9 cellular contexts compared by ENCODE assay signal in the genomic region with DNA sequence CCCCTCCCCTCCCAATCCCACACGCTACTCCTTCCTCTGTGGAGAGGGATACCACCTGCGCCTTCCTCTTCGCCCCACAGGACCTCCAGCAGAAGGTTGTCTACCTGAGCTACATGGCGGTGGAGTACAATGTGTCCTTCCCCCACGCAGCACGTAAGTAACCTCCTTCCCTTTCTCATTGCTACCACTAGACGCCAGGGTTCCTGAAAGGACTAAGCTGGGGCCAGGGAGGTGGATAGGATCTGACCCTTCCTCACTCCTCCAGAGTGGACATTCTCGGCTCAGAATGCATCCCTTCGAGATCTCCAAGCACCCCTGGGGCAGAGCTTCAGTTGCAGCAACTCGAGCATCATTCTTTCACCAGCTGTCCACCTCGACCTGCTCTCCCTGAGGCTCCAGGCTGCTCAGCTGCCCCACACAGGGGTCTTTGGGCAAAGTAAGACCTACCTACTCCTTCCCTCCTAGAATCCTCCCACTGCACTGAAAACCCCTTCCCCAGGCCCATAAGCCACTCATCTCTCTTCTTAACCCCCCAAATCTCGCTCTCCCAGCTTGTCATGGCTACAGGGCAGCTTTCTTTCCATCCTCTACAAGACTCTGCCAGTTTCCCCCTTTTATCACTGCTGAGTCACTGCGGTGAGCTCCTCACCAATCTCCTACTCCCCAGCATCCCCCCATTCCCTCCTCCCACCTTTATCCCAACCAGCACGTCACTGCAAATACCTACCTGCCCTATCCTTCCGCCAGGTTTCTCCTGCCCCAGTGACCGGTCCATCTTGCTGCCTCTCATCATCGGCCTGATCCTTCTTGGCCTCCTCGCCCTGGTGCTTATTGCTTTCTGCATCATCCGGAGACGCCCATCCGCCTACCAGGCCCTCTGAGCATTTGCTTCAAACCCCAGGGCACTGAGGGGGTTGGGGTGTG. TPM values are rescaled to one million over a fixed set of nuclear protein-coding genes. Genes with fewer than 3 reads are reported as not detected.
DNase-seq lines count a peak whose midpoint lies in the region; ATAC-seq and TF ChIP-seq lines count a peak whose summit lies in the region.
"Had no signal": no experiment of that assay in that cellular context is flagged by ENCODE, and none has a peak within 500 bp of the region (broad histone marks: within the 10 kb centered on the region; RNA-seq: fewer than 3 reads in every experiment).

No MANE protein-coding gene starts in this region.

- ATAC-seq in GM19035 (IDR thresholded peaks at IDR 0.05; ENCODE audit: unreplicated experiment) = no peak

- TF ChIP-seq POLR2A in prostate gland (IDR thresholded peaks at IDR 0.05) = no peak

- peaks cover 42% of the 10 kb centered on the region for H3K36me3 ChIP-seq in endodermal cell (ENCODE audit: control insufficient read depth, insufficient read depth, low read length)
- H3K36me3 ChIP-seq in prostate gland = peaks cover 18 to 26% of the 10 kb centered on the region in 2 donors

- H3K4me3 ChIP-seq in GM12865 (ENCODE audit: low read depth, low read length) (no peak overlapping the region), endodermal cell (ENCODE audit: low read length) (no peak overlapping the region), prostate gland (no peak overlapping the region)

- intact Hi-C loops in prostate gland (cut with DNase I) = no loop called here

- H3K27ac ChIP-seq in RWPE1 = peak overlapping the region; percentile 100
- H3K27ac ChIP-seq in endodermal cell (ENCODE audit: low read depth, low read length) = peak overlapping the region; percentile 38
- H3K27ac ChIP-seq in prostate gland = peak overlapping the region; percentile 94 to 96

- peaks cover 43% of the 10 kb centered on the region for H3K36me3 Mint-ChIP-seq in endodermal cell (ENCODE audit: low read depth)

- H3K27me3 ChIP-seq in endodermal cell (ENCODE audit: control insufficient read depth, insufficient read depth, low read length, poor library complexity, severe bottlenecking) = no peaks in the 10 kb centered on the region
- H3K27me3 ChIP-seq in prostate gland (replicated peaks; ENCODE audit: insufficient read depth) = no peaks in the 10 kb centered on the region

- CTCF ChIA-PET in RWPE1 (lab: Yijun Ruan, JAX) = interaction anchor here (3.0 kb wide), 1 partner anchor 8 kb away, joined by 21 read pairs; a partner anchor contains a TSS

- no peak for TF ChIP-seq CTCF in GM12865 (IDR thresholded peaks at IDR 0.05; ENCODE audit: insufficient read depth, low read depth, low read length, missing control alignments)
- no peak for TF ChIP-seq CTCF in RWPE1 (conservative IDR thresholded peaks at IDR 0.05; ENCODE audit: low read depth)
- no peak for TF ChIP-seq CTCF in endodermal cell (conservative IDR thresholded peaks at IDR 0.05)
- no peak for TF ChIP-seq CTCF in prostate gland (IDR thresholded peaks at IDR 0.05)

- DNase-seq in GM12865 (ENCODE audit: low read depth) (peak; percentile 11), RWPE1 (ENCODE audit: low spot score) (no peak), endodermal cell (peak; percentile 66), prostate gland (ENCODE audit: low spot score) (no peak), G401 (ENCODE audit: low spot score) (no peak), DMS 273 treated with DMSO at 0.1 percent for 48 hours (lab: John Stamatoyannopoulos, UW) (no peak), HPDE6-E6E7 (ENCODE audit: extremely low spot score) (no peak)
- DNase-seq: amniotic stem cell had no signal

- H3K27me3 Mint-ChIP-seq in endodermal cell (ENCODE audit: insufficient read depth) = no peaks in the 10 kb centered on the region

- H3K4me1 ChIP-seq in endodermal cell (ENCODE audit: control insufficient read depth, insufficient read depth, low read length) (peaks cover 3% of the 10 kb centered on the region), prostate gland (replicated peaks) (peaks cover 14% of the 10 kb centered on the region)

- H3K9me3 Mint-ChIP-seq in endodermal cell = no peaks in the 10 kb centered on the region

- POLR2A ChIA-PET in RWPE1 (lab: Yijun Ruan, JAX; ENCODE audit: low non-redundant PET) = interaction anchor here (2.0 kb wide), 1 partner anchor 9 kb away, joined by 18 read pairs; a partner anchor contains a TSS

- peak overlapping the region; percentile 65 for H3K27ac Mint-ChIP-seq in endodermal cell

- H3K9me3 ChIP-seq in endodermal cell (ENCODE audit: control insufficient read depth, low read length) = no peaks in the 10 kb centered on the region
- H3K9me3 ChIP-seq in prostate gland = no peaks in the 10 kb centered on the region

- peaks cover 19% of the 10 kb centered on the region for H3K4me1 Mint-ChIP-seq in endodermal cell

- H3K9ac ChIP-seq in endodermal cell (ENCODE audit: extremely low read depth, low read length, poor library complexity, severe bottlenecking) = no peak overlapping the region

- H3K4me3 Mint-ChIP-seq in endodermal cell = no peak overlapping the region

- 88 to 92% methylated on average over 9 to 21 of the region's 21 CpGs for WGBS in endodermal cell (ENCODE audit: insufficient coverage in 1 of 2, insufficient read length in 1 of 2), 2 experiments
- 78% methylated on average over 21 of the region's 21 CpGs for WGBS in prostate gland

- in situ Hi-C loops in G401 (cut with HindIII; ENCODE audit: low sequenced_read_pairs) = no loop called here

RNA-seq across cellular contexts. Expression of a gene that starts 1.5 kb away (rescaled TPM):
- total RNA-seq in endodermal cell (under 1 TPM in 1 of 2 donors, not detected in 1; 0.44 TPM), prostate gland (10 to 100 TPM; 12.3 to 17.3 TPM)
- polyA plus RNA-seq in endodermal cell (2013, experiment 1 of 2) = not detected
- polyA plus RNA-seq in endodermal cell (2013, experiment 2 of 2) = 0.25 TPM
- total RNA-seq in G401 (2014; rRNA removed; shearing (Covaris generic)) = 119 and 129 TPM in 2 replicates

RNA-seq across cellular contexts. Expression of a gene that starts 2.8 kb away (rescaled TPM):
- total RNA-seq in endodermal cell (10 to 100 TPM; 47.4 to 56.6 TPM), prostate gland (100 to 1,000 TPM; 101 to 239 TPM)
- polyA plus RNA-seq in endodermal cell (2013, experiment 1 of 2) = 57.7 TPM
- polyA plus RNA-seq in endodermal cell (2013, experiment 2 of 2) = 50.7 TPM
- total RNA-seq in G401 (2014; rRNA removed; shearing (Covaris generic)) = 151 and 157 TPM in 2 replicates

RNA-seq across cellular contexts. Expression of a gene that starts 9.0 kb away (rescaled TPM):
- 1 to 10 TPM; 6.4 to 7.3 TPM for total RNA-seq in endodermal cell
- 1.1 TPM for polyA plus RNA-seq in endodermal cell (2013, experiment 1 of 2)
- 1.0 TPM for polyA plus RNA-seq in endodermal cell (2013, experiment 2 of 2)
- 10 to 100 TPM in 1 of 2 donors, 1 to 10 TPM in 1; 6.3 to 15.0 TPM for total RNA-seq in prostate gland
- 6.8 and 12.1 TPM in 2 replicates for total RNA-seq in G401 (2014; rRNA removed; shearing (Covaris generic))

RNA-seq across cellular contexts. Expression of a gene that starts 19.2 kb away (rescaled TPM):
- total RNA-seq in endodermal cell = 10 to 100 TPM; 71.5 to 82.3 TPM
- polyA plus RNA-seq in endodermal cell (2013, experiment 1 of 2) = 81.6 TPM
- polyA plus RNA-seq in endodermal cell (2013, experiment 2 of 2) = 69.2 TPM
- 10 to 100 TPM; 39.6 to 65.7 TPM for total RNA-seq in prostate gland
- total RNA-seq in G401 (2014; rRNA removed; shearing (Covaris generic)) = 157 and 182 TPM in 2 replicates

RNA-seq across cellular contexts. Expression of a gene that starts 22.3 kb away (rescaled TPM):
- total RNA-seq in endodermal cell = 1 to 10 TPM; 1.7 to 3.0 TPM
- 0.46 TPM for polyA plus RNA-seq in endodermal cell (2013, experiment 1 of 2)
- 1.4 TPM for polyA plus RNA-seq in endodermal cell (2013, experiment 2 of 2)
- 10 to 100 TPM; 20.4 to 21.1 TPM for total RNA-seq in prostate gland
- total RNA-seq in G401 (2014; rRNA removed; shearing (Covaris generic)) = 1.5 TPM in 1 of 2 replicates, not detected in the other

Comparison
In these comparisons a context has a peak if more than half of its experiments do, and no peak if none do; other contexts are left out.
1. DNase-seq: peak in GM12865 (single experiment) and endodermal cell (single experiment); none in RWPE1 (single experiment), prostate gland (single experiment), G401 (single experiment), DMS 273 treated with DMSO at 0.1 percent for 48 hours (single experiment) and HPDE6-E6E7 (single experiment).
2. H3K27ac ChIP-seq: peak in every context shown above with its lines; median percentile 100 in RWPE1; 95 in prostate gland; 38 in endodermal cell.
3. RNA of a gene that starts 1.5 kb away (total RNA-seq): 119 to 129 TPM in G401 and 12.3 to 17.3 TPM in prostate gland; 0.44 TPM in endodermal cell; every median in the first group is over 4 times any median in the second.